9 cellular contexts compared by ENCODE assay signal in genomic region chr11:76371170-76371569, GRCh38. TPM values are rescaled to one million over a fixed set of nuclear protein-coding genes. Genes with fewer than 3 reads are reported as not detected.
DNase-seq lines count a peak whose midpoint lies in the region; ATAC-seq and TF ChIP-seq lines count a peak whose summit lies in the region.
"Had no signal": no experiment of that assay in that cellular context is flagged by ENCODE, and none has a peak within 500 bp of the region (broad histone marks: within the 10 kb centered on the region; RNA-seq: fewer than 3 reads in every experiment).

No MANE protein-coding gene starts in this region.

- no peaks in the 10 kb centered on the region for H3K36me3 Mint-ChIP-seq in activated CD4-positive, alpha-beta T cell treated with anti-CD3 and anti-CD28 coated beads for 36 hours (ENCODE audit: low read depth)

- H3K27me3 ChIP-seq in brain microvascular endothelial cell (replicated peaks), result no peaks in the 10 kb centered on the region

- H3K27ac ChIP-seq in brain microvascular endothelial cell, result peak overlapping the region; percentile 20

- peak overlapping the region; percentile 90 for H3K27ac Mint-ChIP-seq in activated CD4-positive, alpha-beta T cell treated with anti-CD3 and anti-CD28 coated beads for 36 hours

- TF ChIP-seq CTCF in LNCaP clone FGC (IDR thresholded peaks at IDR 0.05; ENCODE audit: control insufficient read depth, extremely low read depth, insufficient read depth) (no peak), brain microvascular endothelial cell (IDR thresholded peaks at IDR 0.05; ENCODE audit: low read depth, low read length, missing control alignments) (no peak)

- no peak overlapping the region for H3K4me3 Mint-ChIP-seq in activated CD4-positive, alpha-beta T cell treated with anti-CD3 and anti-CD28 coated beads for 36 hours
- H3K4me3 Mint-ChIP-seq: neural crest cell had no signal

- no peaks in the 10 kb centered on the region for H3K27me3 Mint-ChIP-seq in activated CD4-positive, alpha-beta T cell treated with anti-CD3 and anti-CD28 coated beads for 36 hours

- POLR2A ChIA-PET in activated CD4-positive, alpha-beta T cell treated with anti-CD3 and anti-CD28 coated beads for 36 hours (lab: Charles Lee), result no interaction called here

- H3K9me3 Mint-ChIP-seq in activated CD4-positive, alpha-beta T cell treated with anti-CD3 and anti-CD28 coated beads for 36 hours (ENCODE audit: low read depth), result no peaks in the 10 kb centered on the region
- H3K9me3 Mint-ChIP-seq: neural crest cell had no signal

- DNase-seq in activated CD4-positive, alpha-beta T cell treated with anti-CD3 and anti-CD28 coated beads for 36 hours, result peak; percentile 69
- DNase-seq in activated CD4-positive, alpha-beta T cell treated with anti-CD3 and anti-CD28 coated beads for 1 hour, result no peak
- DNase-seq in LNCaP clone FGC (ENCODE audit: low read depth) (peak; percentile 23), brain microvascular endothelial cell (peak; percentile 64), cerebellum (ENCODE audit: low spot score) (no peak), NCI-H446 treated with DMSO at 0.1 percent for 48 hours (lab: John Stamatoyannopoulos, UW) (no peak), NCI-H2171 treated with DMSO at 0.1 percent for 48 hours (lab: John Stamatoyannopoulos, UW) (no peak)
- peak in 2 of 3 donors; percentile 20 to 47 for DNase-seq in stimulated activated CD4-positive, alpha-beta T cell treated with anti-CD3 and anti-CD28 coated beads, Interleukin-12 subunit alpha, Interleukin-12 subunit beta, amount 100 ng/mL, for 48 hours (ENCODE audit: low read depth in 2 of 3, low spot score in 1 of 3)

- H3K4me1 Mint-ChIP-seq in activated CD4-positive, alpha-beta T cell treated with anti-CD3 and anti-CD28 coated beads for 36 hours, result peaks cover 72% of the 10 kb centered on the region

- peak; percentile 99 for ATAC-seq in activated CD4-positive, alpha-beta T cell treated with anti-CD3 and anti-CD28 coated beads for 36 hours

- no peaks in the 10 kb centered on the region for H3K36me3 ChIP-seq in brain microvascular endothelial cell (replicated peaks)

- CTCF ChIA-PET in activated CD4-positive, alpha-beta T cell treated with anti-CD3 and anti-CD28 coated beads for 36 hours (lab: Charles Lee), result interaction anchor here (1.0 to 1.1 kb wide), 2 partner anchors 11 to 70 kb away, joined by 3 read pairs; no protein-coding TSS in a partner anchor

- in situ Hi-C loops in brain microvascular endothelial cell (cut with HindIII; ENCODE audit: low pct_ligation_motif_present, low sequenced_read_pairs), result no loop called here

- intact Hi-C loops in activated CD4-positive, alpha-beta T cell treated with anti-CD3 and anti-CD28 coated beads for 36 hours (cut with DNase I, micrococcal nuclease), result loop anchor here (1.0 kb wide), 2 partner anchors 9 to 10 kb away; partner anchors contain the start of genes GVQW3 (in 1 of the 2) and THAP12 (in 1 of the 2)

- H3K4me3 ChIP-seq in LNCaP clone FGC (ENCODE audit: low read depth, low read length) (no peak overlapping the region), brain microvascular endothelial cell (ENCODE audit: low read depth, low read length) (no peak overlapping the region)

RNA-seq across cellular contexts. Expression of gene THAP12, which starts 9.8 kb away (rescaled TPM):
- total RNA-seq in activated CD4-positive, alpha-beta T cell treated with anti-CD3 and anti-CD28 coated beads for 36 hours, result 10 to 100 TPM; 53.6 to 60.9 TPM
- 60.6 TPM for total RNA-seq in cerebellum

RNA-seq across cellular contexts. Expression of gene GVQW3, which starts 10.0 kb away (rescaled TPM):
- total RNA-seq in activated CD4-positive, alpha-beta T cell treated with anti-CD3 and anti-CD28 coated beads for 36 hours, result 1 to 10 TPM; 3.2 to 3.7 TPM
- 25.5 TPM for total RNA-seq in cerebellum

Comparison
In these comparisons a context has a peak if more than half of its experiments do, and no peak if none do; other contexts are left out.
1. DNase-seq: peak in activated CD4-positive, alpha-beta T cell treated with anti-CD3 and anti-CD28 coated beads for 36 hours (single experiment), LNCaP clone FGC (single experiment), brain microvascular endothelial cell (single experiment) and stimulated activated CD4-positive, alpha-beta T cell treated with anti-CD3 and anti-CD28 coated beads, Interleukin-12 subunit alpha, Interleukin-12 subunit beta, amount 100 ng/mL, for 48 hours (2 of 3); none in activated CD4-positive, alpha-beta T cell treated with anti-CD3 and anti-CD28 coated beads for 1 hour (single experiment), cerebellum (single experiment), NCI-H446 treated with DMSO at 0.1 percent for 48 hours (single experiment) and NCI-H2171 treated with DMSO at 0.1 percent for 48 hours (single experiment).